Comparison of ENCODE assay signal across 8 cellular contexts in genomic region chr7:66413379-66414114, GRCh38.
DNase-seq lines count a peak whose midpoint lies in the region; ATAC-seq and FAIRE-seq lines count a peak whose summit lies in the region.

No MANE protein-coding gene starts in this region.

- DNase-seq in CMK (ENCODE audit: low read depth): peak; percentile 68
- peak; percentile 95 for DNase-seq in NCI-H1105 treated with DMSO at 0.1 percent for 48 hours (lab: John Stamatoyannopoulos, UW)
- DNase-seq in activated CD4-positive, CD25-positive, alpha-beta regulatory T cell treated with anti-CD3 and anti-CD28 coated beads, Interleukin-2, amount 50 U/mL, for 72 hours: peak; percentile 82
- DNase-seq in central memory CD4-positive, alpha-beta T cell: peak; percentile 81
- DNase-seq in immature natural killer cell: peak; percentile 78 to 84 (median 81)
- DNase-seq in small intestine: peak; percentile 73

- 5 to 11% (median 10%) methylated on average over 47 to 49 of the region's 49 CpGs for WGBS in small intestine, 3 donors

- H3K4me3 Mint-ChIP-seq in immature natural killer cell: peak overlapping the region; percentile 76 to 81 (median 80)

- peak overlapping the region in 1 of 2 donors; percentile 48 for H3K27ac ChIP-seq in small intestine (ENCODE audit: low read depth in 1 of 2, low read length in 1 of 2)

- peaks cover 0 to 2% of the 10 kb centered on the region in 2 donors for H3K36me3 ChIP-seq in small intestine (ENCODE audit: control insufficient read depth in 2 of 2, insufficient read depth in 2 of 2, low read length in 2 of 2)

- H3K27me3 Mint-ChIP-seq in immature natural killer cell (ENCODE audit: low read depth in 3 of 3): peaks cover 2 to 7% (median 7%) of the 10 kb centered on the region in 3 donors

- H3K4me3 ChIP-seq in small intestine (ENCODE audit: low read depth in 1 of 2, low read length in 2 of 2): peak overlapping the region; percentile 31 to 36

- H3K36me3 Mint-ChIP-seq in immature natural killer cell: peaks cover 0 to 3% (median 0%) of the 10 kb centered on the region in 3 donors

- no peaks in the 10 kb centered on the region for H3K4me1 ChIP-seq in small intestine (ENCODE audit: control insufficient read depth in 2 of 2, insufficient read depth in 1 of 2, low read depth in 1 of 2, low read length in 1 of 2)

- H3K9me3 ChIP-seq in small intestine (ENCODE audit: control insufficient read depth, low read depth): no peaks in the 10 kb centered on the region

- H3K27me3 ChIP-seq in small intestine (ENCODE audit: control insufficient read depth in 2 of 2, insufficient read depth in 2 of 2, low read length in 2 of 2): no peaks in the 10 kb centered on the region

- FAIRE-seq in small intestine (lab: Jason Lieb, UNC): no peak

- H3K27ac Mint-ChIP-seq in immature natural killer cell: peak overlapping the region; percentile 29 to 93 (median 90)

- ATAC-seq in GM21423 (IDR thresholded peaks at IDR 0.05; ENCODE audit: unreplicated experiment) (peak; percentile 70), GM21515 (IDR thresholded peaks at IDR 0.05; ENCODE audit: unreplicated experiment) (no peak)

- peaks cover 12 to 14% of the 10 kb centered on the region in 2 donors for H3K4me1 Mint-ChIP-seq in immature natural killer cell

- no peaks in the 10 kb centered on the region for H3K9me3 Mint-ChIP-seq in immature natural killer cell
